In genomic region chr1:58785424-58786058, GRCh38 we compare ENCODE assay signal across 8 cellular contexts. TPM values are rescaled to one million over a fixed set of nuclear protein-coding genes. Genes with fewer than 3 reads are reported as not detected.
DNase-seq lines count a peak whose midpoint lies in the region; ATAC-seq and TF ChIP-seq lines count a peak whose summit lies in the region.

No MANE protein-coding gene starts in this region.

- TF ChIP-seq EP300 in suprapubic skin (IDR thresholded peaks at IDR 0.05): no peak

- intact Hi-C loops in activated CD4-positive, alpha-beta T cell treated with anti-CD3 and anti-CD28 coated beads, Interleukin-2, amount 10 ng/mL, durations not matched to agents 24 days and 14 days (cut with micrococcal nuclease): loop anchor here (2.0 kb wide), 5 partner anchors 71 to 973 kb away; no protein-coding TSS in a partner anchor

- TF ChIP-seq CTCF in DOHH2 (IDR thresholded peaks at IDR 0.05; ENCODE audit: low read depth, low read length, poor library complexity, severe bottlenecking) (no peak), suprapubic skin (IDR thresholded peaks at IDR 0.05) (no peak)

- H3K27ac Mint-ChIP-seq in activated CD4-positive, alpha-beta T cell treated with anti-CD3 and anti-CD28 coated beads, Interleukin-2, amount 10 ng/mL, durations not matched to agents 24 days and 14 days: peak overlapping the region; percentile 99
- H3K27ac Mint-ChIP-seq in effector memory CD8-positive, alpha-beta T cell: peak overlapping the region; percentile 100

- peak; percentile 75 to 88 for DNase-seq in NCI-H2081 (lab: John Stamatoyannopoulos, UW)
- peak; percentile 80 for DNase-seq in activated CD4-positive, alpha-beta T cell treated with anti-CD3 and anti-CD28 coated beads, Interleukin-2, amount 10 ng/mL, durations not matched to agents 24 days and 14 days
- DNase-seq in effector memory CD8-positive, alpha-beta T cell: peak in 2 of 3 experiments; percentile 22 to 24
- peak in 1 of 2 donors; percentile 83 for DNase-seq in suprapubic skin (ENCODE audit: low spot score in 2 of 2)
- DNase-seq in NCI-H1436 treated with DMSO at 0.1 percent for 48 hours (lab: John Stamatoyannopoulos, UW): no peak

- peaks cover 30% of the 10 kb centered on the region for H3K4me1 Mint-ChIP-seq in activated CD4-positive, alpha-beta T cell treated with anti-CD3 and anti-CD28 coated beads, Interleukin-2, amount 10 ng/mL, durations not matched to agents 24 days and 14 days
- peaks cover 24 to 30% of the 10 kb centered on the region in 2 donors for H3K4me1 Mint-ChIP-seq in effector memory CD8-positive, alpha-beta T cell (ENCODE audit: low read depth in 2 of 2)

- H3K4me3 ChIP-seq in DOHH2 (ENCODE audit: low read length) (peak overlapping the region; percentile 83), mononuclear cell (ENCODE audit: low read length) (peak overlapping the region; percentile 82), suprapubic skin (peak overlapping the region; percentile 88)

- H3K27ac ChIP-seq in DOHH2 (ENCODE audit: low read depth, low read length): peak overlapping the region; percentile 79
- H3K27ac ChIP-seq in suprapubic skin: peak overlapping the region; percentile 99

- H3K36me3 ChIP-seq in DOHH2 (ENCODE audit: control insufficient read depth, low read length) (no peaks in the 10 kb centered on the region), suprapubic skin (peaks cover 10% of the 10 kb centered on the region)

- H3K4me3 Mint-ChIP-seq in activated CD4-positive, alpha-beta T cell treated with anti-CD3 and anti-CD28 coated beads, Interleukin-2, amount 10 ng/mL, durations not matched to agents 24 days and 14 days: peak overlapping the region; percentile 97
- peak overlapping the region; percentile 91 to 93 for H3K4me3 Mint-ChIP-seq in effector memory CD8-positive, alpha-beta T cell

- H3K9me3 ChIP-seq in DOHH2 (ENCODE audit: control insufficient read depth, insufficient read depth, low read length) (0 out of 2 replicates have a peak, but pooled peaks cover 2% of the 10 kb centered on the region), mononuclear cell (ENCODE audit: low read depth, low read length) (peaks cover 7% of the 10 kb centered on the region), suprapubic skin (no peaks in the 10 kb centered on the region)

- H3K4me2 ChIP-seq in DOHH2 (ENCODE audit: low read length): peak overlapping the region; percentile 96

- no peaks in the 10 kb centered on the region for H3K9me2 ChIP-seq in DOHH2 (replicated peaks; ENCODE audit: control insufficient read depth, low read length)

- H3F3A ChIP-seq in DOHH2 (ENCODE audit: control insufficient read depth, insufficient read depth): peaks cover 8% of the 10 kb centered on the region

- peaks cover 8% of the 10 kb centered on the region; the same call in 1 of the 2 replicates for H4K20me1 ChIP-seq in DOHH2 (ENCODE audit: control insufficient read depth, insufficient read depth, low read depth, low read length)

- WGBS in suprapubic skin: 2% methylated on average over 14 of the region's 14 CpGs

- peaks cover 26% of the 10 kb centered on the region for H3K4me1 ChIP-seq in DOHH2 (ENCODE audit: control insufficient read depth, low read length)
- peaks cover 36% of the 10 kb centered on the region for H3K4me1 ChIP-seq in mononuclear cell (ENCODE audit: insufficient read depth, low read length)
- H3K4me1 ChIP-seq in suprapubic skin: peaks cover 30% of the 10 kb centered on the region

- no peaks in the 10 kb centered on the region for H3K9me3 Mint-ChIP-seq in activated CD4-positive, alpha-beta T cell treated with anti-CD3 and anti-CD28 coated beads, Interleukin-2, amount 10 ng/mL, durations not matched to agents 24 days and 14 days
- peaks cover 2 to 6% of the 10 kb centered on the region in 2 donors for H3K9me3 Mint-ChIP-seq in effector memory CD8-positive, alpha-beta T cell

- peaks cover 2% of the 10 kb centered on the region for H3K27me3 Mint-ChIP-seq in activated CD4-positive, alpha-beta T cell treated with anti-CD3 and anti-CD28 coated beads, Interleukin-2, amount 10 ng/mL, durations not matched to agents 24 days and 14 days
- peaks cover 0 to 8% of the 10 kb centered on the region in 2 donors for H3K27me3 Mint-ChIP-seq in effector memory CD8-positive, alpha-beta T cell

- ATAC-seq in effector memory CD8-positive, alpha-beta T cell (replicated peaks): no peak
- ATAC-seq in GM18909 (IDR thresholded peaks at IDR 0.05; ENCODE audit: poor library complexity, unreplicated experiment): no peak

- H3K79me2 ChIP-seq in DOHH2 (ENCODE audit: control insufficient read depth, low read length): peaks cover 5% of the 10 kb centered on the region; the same call in 1 of the 2 replicates

- H3K27me3 ChIP-seq in DOHH2 (ENCODE audit: control insufficient read depth, low read length) (peaks cover 24% of the 10 kb centered on the region), mononuclear cell (ENCODE audit: insufficient read depth, low read length) (peaks cover 15% of the 10 kb centered on the region), suprapubic skin (no peaks in the 10 kb centered on the region)

- peaks cover 48% of the 10 kb centered on the region for H3K36me3 Mint-ChIP-seq in activated CD4-positive, alpha-beta T cell treated with anti-CD3 and anti-CD28 coated beads, Interleukin-2, amount 10 ng/mL, durations not matched to agents 24 days and 14 days (ENCODE audit: low read depth)
- peaks cover 55% of the 10 kb centered on the region for H3K36me3 Mint-ChIP-seq in effector memory CD8-positive, alpha-beta T cell (ENCODE audit: insufficient read depth)

- no peak for TF ChIP-seq POLR2A in suprapubic skin (IDR thresholded peaks at IDR 0.05)

RNA-seq across cellular contexts. Expression of gene JUN, which starts 1.7 kb away (rescaled TPM):
- total RNA-seq in activated CD4-positive, alpha-beta T cell treated with anti-CD3 and anti-CD28 coated beads, Interleukin-2, amount 10 ng/mL, durations not matched to agents 24 days and 14 days: 51.6 and 52.6 TPM in 2 replicates
- total RNA-seq in mononuclear cell: 1,080 TPM
- 100 to 1,000 TPM; 137 to 458 (median 151) TPM for total RNA-seq in suprapubic skin
